ENCODE assay signal across 10 cellular contexts in the genomic region with DNA sequence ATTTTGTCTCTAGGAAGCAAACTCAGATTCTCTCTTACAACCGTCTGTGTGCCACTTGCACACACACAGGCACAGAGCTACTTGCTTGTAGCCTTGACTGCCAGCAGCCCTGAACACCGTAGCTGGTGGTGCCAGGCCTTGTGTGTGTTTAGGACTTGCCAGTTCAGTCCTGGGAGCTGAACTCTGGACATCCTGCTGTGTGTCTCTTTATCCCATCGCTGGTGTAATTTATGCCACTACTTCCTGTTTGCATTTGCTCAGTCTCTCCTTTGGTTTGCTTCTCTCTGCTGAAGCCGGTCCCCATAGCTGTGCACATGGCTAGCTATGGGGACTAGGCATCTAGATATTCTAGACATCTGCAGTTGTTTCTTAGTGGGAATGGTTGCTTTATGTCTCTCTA. TPM values are rescaled to one million over a fixed set of nuclear protein-coding genes. Genes with fewer than 3 reads are reported as not detected.
DNase-seq lines count a peak whose midpoint lies in the region; ATAC-seq and TF ChIP-seq lines count a peak whose summit lies in the region.
"Had no signal": no experiment of that assay in that cellular context is flagged by ENCODE, and none has a peak within 500 bp of the region (broad histone marks: within the 10 kb centered on the region; RNA-seq: fewer than 3 reads in every experiment).

No MANE protein-coding gene starts in this region.

- H3K27me3 Mint-ChIP-seq in CD4-positive, alpha-beta T cell = no peaks in the 10 kb centered on the region
- H3K27me3 Mint-ChIP-seq in activated T-helper 1 cell treated with anti-CD3 and anti-CD28 coated beads, Interleukin-12 subunit alpha, Interleukin-12 subunit beta, Interleukin-2, Interleukin-4 antibody, amounts not matched to agents 30 ng/mL and 10 ng/mL and 1 ng/mL, durations not matched to agents 14 hours and 24 hours and 36 hours (ENCODE audit: insufficient read depth) = no peaks in the 10 kb centered on the region
- H3K27me3 Mint-ChIP-seq: IgD-negative memory B cell had no signal

- POLR2A ChIA-PET in CD4-positive, alpha-beta T cell (lab: Charles Lee) = interaction anchor here (1.1 to 2.3 kb wide), 5 partner anchors 10 to 26 kb away, joined by 3 to 15 read pairs (median 4); a partner anchor contains a TSS

- H3K4me3 ChIP-seq in NB4 (ENCODE audit: low read depth, low read length) = no peak overlapping the region
- H3K4me3 ChIP-seq in mucosa of rectum (ENCODE audit: low read length in 2 of 2) = no peak overlapping the region
- H3K4me3 ChIP-seq in tibial artery = no peak overlapping the region

- ATAC-seq in CD4-positive, alpha-beta T cell (ENCODE audit: poor library complexity) = peak; percentile 44
- ATAC-seq in HG03025 (IDR thresholded peaks at IDR 0.05; ENCODE audit: low FRiP score, unreplicated experiment) = no peak

- H3K9me3 Mint-ChIP-seq in CD4-positive, alpha-beta T cell = no peaks in the 10 kb centered on the region
- no peaks in the 10 kb centered on the region for H3K9me3 Mint-ChIP-seq in activated T-helper 1 cell treated with anti-CD3 and anti-CD28 coated beads, Interleukin-12 subunit alpha, Interleukin-12 subunit beta, Interleukin-2, Interleukin-4 antibody, amounts not matched to agents 30 ng/mL and 10 ng/mL and 1 ng/mL, durations not matched to agents 14 hours and 24 hours and 36 hours
- H3K9me3 Mint-ChIP-seq: IgD-negative memory B cell had no signal

- no peak overlapping the region for H3K9ac ChIP-seq in mucosa of rectum (ENCODE audit: low read depth in 1 of 2, low read length in 2 of 2)

- H3K4me1 ChIP-seq in mucosa of rectum (ENCODE audit: control insufficient read depth in 2 of 2, insufficient read depth in 2 of 2, low read length in 2 of 2) (peaks cover 33 to 47% of the 10 kb centered on the region in 2 donors), tibial artery (peaks cover 0 to 39% (median 19%) of the 10 kb centered on the region in 4 donors)

- no peaks in the 10 kb centered on the region for H3K27me3 ChIP-seq in CD4-positive, alpha-beta T cell (ENCODE audit: control insufficient read depth, insufficient read depth, low read length)
- H3K27me3 ChIP-seq in mucosa of rectum (ENCODE audit: control insufficient read depth in 2 of 2, insufficient read depth in 2 of 2, low read length in 2 of 2) (no peaks in the 10 kb centered on the region), tibial artery (no peaks in the 10 kb centered on the region)

- CTCF ChIA-PET in CD4-positive, alpha-beta T cell (lab: Charles Lee) = no interaction called here

- intact Hi-C loops in CD4-positive, alpha-beta T cell (cut with DNase I, micrococcal nuclease) = loop anchor here in 1 of 2 experiments (1.0 kb wide), 1 partner anchor 15 kb away; no protein-coding TSS in a partner anchor
- intact Hi-C loops in activated T-helper 1 cell treated with anti-CD3 and anti-CD28 coated beads, Interleukin-12 subunit alpha, Interleukin-12 subunit beta, Interleukin-2, Interleukin-4 antibody, amounts not matched to agents 30 ng/mL and 10 ng/mL and 1 ng/mL, durations not matched to agents 14 hours and 24 hours and 36 hours (cut with micrococcal nuclease) = no loop called here
- intact Hi-C loops in tibial artery (cut with DNase I; ENCODE audit: low total_unique reads) = no loop called here

- H3K27ac ChIP-seq in CD4-positive, alpha-beta T cell (ENCODE audit: low read depth, low read length) = peak overlapping the region; percentile 30
- H3K27ac ChIP-seq in mucosa of rectum (ENCODE audit: low read depth in 2 of 2, low read length in 2 of 2) (peak overlapping the region; percentile 45 to 59), tibial artery (no peak overlapping the region)

- peak overlapping the region; percentile 7 for H3K4me3 Mint-ChIP-seq in CD4-positive, alpha-beta T cell
- no peak overlapping the region for H3K4me3 Mint-ChIP-seq in activated T-helper 1 cell treated with anti-CD3 and anti-CD28 coated beads, Interleukin-12 subunit alpha, Interleukin-12 subunit beta, Interleukin-2, Interleukin-4 antibody, amounts not matched to agents 30 ng/mL and 10 ng/mL and 1 ng/mL, durations not matched to agents 14 hours and 24 hours and 36 hours

- TF ChIP-seq POLR2A in NB4 (IDR thresholded peaks at IDR 0.05; ENCODE audit: extremely low read depth, insufficient read length) = no peak

- H3K4me1 Mint-ChIP-seq in CD4-positive, alpha-beta T cell (ENCODE audit: low read depth) = peaks cover 59% of the 10 kb centered on the region
- H3K4me1 Mint-ChIP-seq in activated T-helper 1 cell treated with anti-CD3 and anti-CD28 coated beads, Interleukin-12 subunit alpha, Interleukin-12 subunit beta, Interleukin-2, Interleukin-4 antibody, amounts not matched to agents 30 ng/mL and 10 ng/mL and 1 ng/mL, durations not matched to agents 14 hours and 24 hours and 36 hours (ENCODE audit: low read depth) = peaks cover 54% of the 10 kb centered on the region

- H3K36me3 Mint-ChIP-seq in CD4-positive, alpha-beta T cell (ENCODE audit: low read depth) = peaks cover 34% of the 10 kb centered on the region
- H3K36me3 Mint-ChIP-seq in activated T-helper 1 cell treated with anti-CD3 and anti-CD28 coated beads, Interleukin-12 subunit alpha, Interleukin-12 subunit beta, Interleukin-2, Interleukin-4 antibody, amounts not matched to agents 30 ng/mL and 10 ng/mL and 1 ng/mL, durations not matched to agents 14 hours and 24 hours and 36 hours (ENCODE audit: low read depth) = peaks cover 14% of the 10 kb centered on the region

- no peak for TF ChIP-seq CTCF in CD4-positive, alpha-beta T cell (IDR thresholded peaks at IDR 0.05)
- no peak for TF ChIP-seq CTCF in NB4 (IDR thresholded peaks at IDR 0.05; ENCODE audit: low read depth, low read length)
- TF ChIP-seq CTCF in tibial artery (IDR thresholded peaks at IDR 0.05) = no peak

- peak overlapping the region; percentile 73 for H3K27ac Mint-ChIP-seq in CD4-positive, alpha-beta T cell
- H3K27ac Mint-ChIP-seq in activated T-helper 1 cell treated with anti-CD3 and anti-CD28 coated beads, Interleukin-12 subunit alpha, Interleukin-12 subunit beta, Interleukin-2, Interleukin-4 antibody, amounts not matched to agents 30 ng/mL and 10 ng/mL and 1 ng/mL, durations not matched to agents 14 hours and 24 hours and 36 hours = peak overlapping the region; percentile 2
- H3K27ac Mint-ChIP-seq: IgD-negative memory B cell had no signal

- H3K36me3 ChIP-seq in mucosa of rectum (ENCODE audit: control insufficient read depth in 2 of 2, insufficient read depth in 2 of 2, low read length in 2 of 2) (peaks cover 0 to 10% of the 10 kb centered on the region in 2 donors), tibial artery (peaks cover 0 to 17% (median 11%) of the 10 kb centered on the region in 3 donors)

- no peaks in the 10 kb centered on the region for H3K9me3 ChIP-seq in CD4-positive, alpha-beta T cell (ENCODE audit: control insufficient read depth, low read length)
- no peaks in the 10 kb centered on the region for H3K9me3 ChIP-seq in mucosa of rectum (ENCODE audit: control insufficient read depth in 2 of 2, low read length in 2 of 2)
- no peaks in the 10 kb centered on the region for H3K9me3 ChIP-seq in tibial artery

- DNase-seq in CD4-positive, alpha-beta T cell = no peak
- DNase-seq in NB4 (ENCODE audit: low read depth) = peak; percentile 80
- DNase-seq in activated T-helper 1 cell treated with anti-CD3 and anti-CD28 coated beads, Interleukin-12 subunit alpha, Interleukin-12 subunit beta, Interleukin-2, Interleukin-4 antibody, amounts not matched to agents 30 ng/mL and 10 ng/mL and 1 ng/mL, durations not matched to agents 14 hours and 24 hours and 36 hours (ENCODE audit: low spot score) = no peak
- DNase-seq in A172 (ENCODE audit: low spot score) = no peak
- no peak for DNase-seq in OCI-M1 (lab: John Stamatoyannopoulos, UW)
- DNase-seq in tibial artery = no peak
- DNase-seq: stimulated activated CD4-positive, alpha-beta T cell treated with anti-CD3 and anti-CD28 coated beads, Interleukin-1b, Interleukin-23, amount 100 ng/mL, for 48 hours had no signal

RNA-seq across cellular contexts. Expression of a gene that starts 24.0 kb away (rescaled TPM):
- 10 to 100 TPM; 18.4 to 21.0 TPM for total RNA-seq in CD4-positive, alpha-beta T cell
- 44.7 and 46.0 TPM in 2 replicates for total RNA-seq in activated T-helper 1 cell treated with anti-CD3 and anti-CD28 coated beads, Interleukin-12 subunit alpha, Interleukin-12 subunit beta, Interleukin-2, Interleukin-4 antibody, amounts not matched to agents 30 ng/mL and 10 ng/mL and 1 ng/mL, durations not matched to agents 14 hours and 24 hours and 36 hours
- 14.8 TPM in 2 replicates for total RNA-seq in A172 (2014; rRNA removed; shearing (Covaris generic))

RNA-seq across cellular contexts. Expression of a gene that starts 49.7 kb away (rescaled TPM):
- total RNA-seq in CD4-positive, alpha-beta T cell = 1 to 10 TPM; 4.0 to 4.8 TPM
- 60.0 and 64.3 TPM in 2 replicates for total RNA-seq in activated T-helper 1 cell treated with anti-CD3 and anti-CD28 coated beads, Interleukin-12 subunit alpha, Interleukin-12 subunit beta, Interleukin-2, Interleukin-4 antibody, amounts not matched to agents 30 ng/mL and 10 ng/mL and 1 ng/mL, durations not matched to agents 14 hours and 24 hours and 36 hours
- total RNA-seq in A172 (2014; rRNA removed; shearing (Covaris generic)) = 23.0 and 40.1 TPM in 2 replicates

RNA-seq across cellular contexts. Expression of a gene that starts 54.0 kb away (rescaled TPM):
- total RNA-seq in CD4-positive, alpha-beta T cell = not detected
- total RNA-seq in activated T-helper 1 cell treated with anti-CD3 and anti-CD28 coated beads, Interleukin-12 subunit alpha, Interleukin-12 subunit beta, Interleukin-2, Interleukin-4 antibody, amounts not matched to agents 30 ng/mL and 10 ng/mL and 1 ng/mL, durations not matched to agents 14 hours and 24 hours and 36 hours = 0.21 and 0.34 TPM in 2 replicates
- 0.05 and 0.14 TPM in 2 replicates for total RNA-seq in A172 (2014; rRNA removed; shearing (Covaris generic))

Comparison
In these comparisons a context has a peak if more than half of its experiments do, and no peak if none do; other contexts are left out.
1. H3K27ac ChIP-seq: peak in CD4-positive, alpha-beta T cell (single experiment) and mucosa of rectum (2 of 2); none in tibial artery (0 of 2).